ENCODE assay signal across 30 cellular contexts in genomic region chr12:62158013-62158412, GRCh38.
"Had no signal": no experiment of that assay in that cellular context is flagged by ENCODE, and none has a peak within 500 bp of the region (broad histone marks: within the 10 kb centered on the region; RNA-seq: fewer than 3 reads in every experiment).

No MANE protein-coding gene starts in this region.

- DNase-seq: activated B cell treated with CpG ODN at 0.5 μM for 24 hours; activated CD4-positive, alpha-beta T cell treated with anti-CD3 and anti-CD28 coated beads for 48 hours; activated CD4-positive, alpha-beta T cell treated with anti-CD3 and anti-CD28 coated beads, Interleukin-2, amount 50 U/mL, for 1 hour; activated CD4-positive, alpha-beta T cell treated with anti-CD3 and anti-CD28 coated beads, Interleukin-2, amount 50 U/mL, for 48 hours; activated CD8-positive, alpha-beta memory T cell treated with anti-CD3 and anti-CD28 coated beads for 24 hours; activated CD8-positive, alpha-beta T cell treated with anti-CD3 and anti-CD28 coated beads for 36 hours; activated effector memory CD4-positive, alpha-beta T cell treated with Interleukin-2 at 50 U/mL for 16 hours; activated gamma-delta T cell treated with Interleukin-2 at 50 U/mL for 16 hours; activated naive CD4-positive, alpha-beta T cell treated with anti-CD3 and anti-CD28 coated beads, Interleukin-2, amount 50 U/mL, for 16 hours; activated naive CD4-positive, alpha-beta T cell treated with Interleukin-2 at 50 U/mL for 16 hours; activated T-cell treated with anti-CD3 and anti-CD28 coated beads, Interleukin-2, amount 50 U/mL, for 4 hours; adrenal gland; aorta; body of pancreas; caudate nucleus; cortex of kidney; dermis blood vessel endothelial cell; effector CD4-positive, alpha-beta T cell; effector memory CD8-positive, alpha-beta T cell; erythroblast; foreskin keratinocyte; gastrocnemius medialis; heart right ventricle; T-helper 17 cell; T1000; WERI-Rb-1 had no signal

- H3K4me3 ChIP-seq: adrenal gland, body of pancreas, esophagus muscularis mucosa, gastrocnemius medialis, heart right ventricle had no signal

- H3K9me3 ChIP-seq: adrenal gland, body of pancreas, esophagus muscularis mucosa, gastrocnemius medialis, heart right ventricle had no signal

- H3K36me3 ChIP-seq: adrenal gland, esophagus muscularis mucosa, gastrocnemius medialis, heart right ventricle, WERI-Rb-1 had no signal

- H3K4me1 ChIP-seq: adrenal gland, body of pancreas, esophagus muscularis mucosa, foreskin keratinocyte, gastrocnemius medialis had no signal

- FAIRE-seq: colon had no signal

- ATAC-seq: activated CD4-positive, CD25-positive, alpha-beta regulatory T cell treated with anti-CD3 and anti-CD28 coated beads, Interleukin-2, amount 50 U/mL, for 24 hours; activated CD8-positive, alpha-beta T cell treated with anti-CD3 and anti-CD28 coated beads for 36 hours; activated T-cell treated with anti-CD3 and anti-CD28 coated beads, Interleukin-2, amount 50 U/mL, for 4 hours; activated T-helper 17 cell treated with anti-CD3 and anti-CD28 coated beads, Interleukin-2, amount 50 U/mL, for 72 hours; body of pancreas; effector memory CD8-positive, alpha-beta T cell; foreskin keratinocyte; gastrocnemius medialis; heart right ventricle; T-helper 17 cell had no signal

- H3K27ac ChIP-seq: adrenal gland, body of pancreas, esophagus muscularis mucosa, foreskin keratinocyte, gastrocnemius medialis, heart right ventricle, WERI-Rb-1 had no signal

- H3K27me3 ChIP-seq: adrenal gland, body of pancreas, esophagus muscularis mucosa, foreskin keratinocyte, gastrocnemius medialis, heart right ventricle had no signal
